ENCODE assay signal across 15 cellular contexts in genomic region chr18:7575465-7576026, GRCh38. TPM values are rescaled to one million over a fixed set of nuclear protein-coding genes. Genes with fewer than 3 reads are reported as not detected.
DNase-seq lines count a peak whose midpoint lies in the region; ATAC-seq, FAIRE-seq and TF ChIP-seq lines count a peak whose summit lies in the region.
"Had no signal": no experiment of that assay in that cellular context is flagged by ENCODE, and none has a peak within 500 bp of the region (broad histone marks: within the 10 kb centered on the region; RNA-seq: fewer than 3 reads in every experiment).

No MANE protein-coding gene starts in this region.

- peak overlapping the region; percentile 46 for H3K4me2 ChIP-seq in astrocyte (ENCODE audit: low read length)

- H3K4me3 ChIP-seq in astrocyte (ENCODE audit: insufficient read depth, low read depth, low read length) (no peak overlapping the region), foreskin fibroblast (ENCODE audit: low read depth in 1 of 2, low read length in 2 of 2) (no peak overlapping the region)
- H3K4me3 ChIP-seq: cardiac muscle cell, esophagus muscularis mucosa, MG63, skin epidermis, tibial nerve had no signal

- H3K4me1 ChIP-seq in astrocyte (ENCODE audit: insufficient read depth, low read length), result peaks cover 53% of the 10 kb centered on the region

- H3K27ac ChIP-seq in astrocyte (ENCODE audit: low read depth, low read length), result peak overlapping the region; percentile 69
- H3K27ac ChIP-seq: cardiac muscle cell, esophagus muscularis mucosa, skin epidermis, tibial nerve had no signal

- H3K27me3 Mint-ChIP-seq in HFFc6 (ENCODE audit: insufficient read depth), result peaks cover 1% of the 10 kb centered on the region; the same call in 1 of the 2 replicates
- H3K27me3 Mint-ChIP-seq in astrocyte (ENCODE audit: low read depth, unreplicated experiment), result no peaks in the 10 kb centered on the region

- H3K4me1 Mint-ChIP-seq in HFFc6 (ENCODE audit: low read depth), result peaks cover 78% of the 10 kb centered on the region
- H3K4me1 Mint-ChIP-seq in astrocyte (ENCODE audit: low read depth, unreplicated experiment), result peaks cover 50% of the 10 kb centered on the region
- peaks cover 8% of the 10 kb centered on the region for H3K4me1 Mint-ChIP-seq in stimulated activated effector memory CD8-positive, alpha-beta T cell treated with anti-CD3 and anti-CD28 coated beads, Interleukin-12 subunit alpha, Interleukin-12 subunit beta, amount 100 ng/mL, for 72 hours

- peaks cover 59% of the 10 kb centered on the region for H3K79me2 ChIP-seq in astrocyte (ENCODE audit: insufficient read depth, low read length)

- H3K9me3 Mint-ChIP-seq in HFFc6 (no peaks in the 10 kb centered on the region), astrocyte (ENCODE audit: unreplicated experiment) (no peaks in the 10 kb centered on the region)
- no peaks in the 10 kb centered on the region for H3K9me3 Mint-ChIP-seq in stimulated activated effector memory CD8-positive, alpha-beta T cell treated with anti-CD3 and anti-CD28 coated beads, Interleukin-12 subunit alpha, Interleukin-12 subunit beta, amount 100 ng/mL, for 72 hours
- H3K9me3 Mint-ChIP-seq: activated T-helper 1 cell treated with anti-CD3 and anti-CD28 coated beads, Interleukin-12 subunit alpha, Interleukin-12 subunit beta, Interleukin-2, Interleukin-4 antibody, amounts not matched to agents 30 ng/mL and 10 ng/mL and 1 ng/mL, durations not matched to agents 14 hours and 24 hours and 36 hours had no signal

- no peaks in the 10 kb centered on the region for H3K9me3 ChIP-seq in astrocyte (ENCODE audit: insufficient read depth, low read depth, low read length)
- H3K9me3 ChIP-seq: esophagus muscularis mucosa, MG63, tibial nerve had no signal

- H3K27ac Mint-ChIP-seq in HFFc6 (peak overlapping the region; percentile 87), astrocyte (ENCODE audit: unreplicated experiment) (peak overlapping the region; percentile 93)
- H3K27ac Mint-ChIP-seq in stimulated activated effector memory CD8-positive, alpha-beta T cell treated with anti-CD3 and anti-CD28 coated beads, Interleukin-12 subunit alpha, Interleukin-12 subunit beta, amount 100 ng/mL, for 72 hours, result no peak overlapping the region
- H3K27ac Mint-ChIP-seq: activated T-helper 1 cell treated with anti-CD3 and anti-CD28 coated beads, Interleukin-12 subunit alpha, Interleukin-12 subunit beta, Interleukin-2, Interleukin-4 antibody, amounts not matched to agents 30 ng/mL and 10 ng/mL and 1 ng/mL, durations not matched to agents 14 hours and 24 hours and 36 hours; naive thymus-derived CD4-positive, alpha-beta T cell had no signal

- H3K4me3 Mint-ChIP-seq in HFFc6 (peak overlapping the region; percentile 68), astrocyte (ENCODE audit: unreplicated experiment) (peak overlapping the region; percentile 18)
- H3K4me3 Mint-ChIP-seq in stimulated activated effector memory CD8-positive, alpha-beta T cell treated with anti-CD3 and anti-CD28 coated beads, Interleukin-12 subunit alpha, Interleukin-12 subunit beta, amount 100 ng/mL, for 72 hours, result no peak overlapping the region
- H3K4me3 Mint-ChIP-seq: activated T-helper 1 cell treated with anti-CD3 and anti-CD28 coated beads, Interleukin-12 subunit alpha, Interleukin-12 subunit beta, Interleukin-2, Interleukin-4 antibody, amounts not matched to agents 30 ng/mL and 10 ng/mL and 1 ng/mL, durations not matched to agents 14 hours and 24 hours and 36 hours; naive thymus-derived CD4-positive, alpha-beta T cell had no signal

- DNase-seq in HFFc6 (peak; percentile 55), astrocyte (ENCODE audit: low read depth) (peak; percentile 62), foreskin fibroblast (peak; percentile 55 to 74), NCI-H526 treated with DMSO at 0.1 percent for 48 hours (lab: John Stamatoyannopoulos, UW) (no peak), DMS79 treated with DMSO at 0.1 percent for 48 hours (lab: John Stamatoyannopoulos, UW) (no peak), putamen (ENCODE audit: low spot score) (no peak)
- DNase-seq in stimulated activated effector memory CD8-positive, alpha-beta T cell treated with anti-CD3 and anti-CD28 coated beads, Interleukin-12 subunit alpha, Interleukin-12 subunit beta, amount 100 ng/mL, for 72 hours (ENCODE audit: low spot score in 2 of 2), result no peak
- DNase-seq: MG63; naive thymus-derived CD4-positive, alpha-beta T cell had no signal

- FAIRE-seq in astrocyte (lab: Jason Lieb, UNC), result peak; percentile 20

- peak overlapping the region; percentile 0 for H3K9ac ChIP-seq in astrocyte (ENCODE audit: low read length)

- H4K20me1 ChIP-seq in astrocyte (ENCODE audit: insufficient read depth, low read length), result peaks cover 3% of the 10 kb centered on the region

- no peaks in the 10 kb centered on the region for H3K27me3 ChIP-seq in astrocyte (ENCODE audit: insufficient read depth, low read length)
- H3K27me3 ChIP-seq: cardiac muscle cell, esophagus muscularis mucosa, MG63, tibial nerve had no signal

- H3K36me3 ChIP-seq in astrocyte (ENCODE audit: insufficient read depth, low read length), result no peaks in the 10 kb centered on the region
- H3K36me3 ChIP-seq: cardiac muscle cell, esophagus muscularis mucosa, MG63, tibial nerve had no signal

- no peak for TF ChIP-seq CTCF in HFFc6 (IDR thresholded peaks at IDR 0.05)
- TF ChIP-seq CTCF in astrocyte (IDR thresholded peaks at IDR 0.05; ENCODE audit: insufficient read depth, low read depth, low read length), result no peak
- no peak for TF ChIP-seq CTCF in foreskin fibroblast (IDR thresholded peaks at IDR 0.05; ENCODE audit: low read depth, low read length)

- H2AFZ ChIP-seq in astrocyte (ENCODE audit: low read depth, low read length), result no peak overlapping the region

- H3K36me3 Mint-ChIP-seq in HFFc6 (ENCODE audit: low read depth), result peaks cover 2% of the 10 kb centered on the region; the same call in 1 of the 2 replicates
- no peaks in the 10 kb centered on the region for H3K36me3 Mint-ChIP-seq in astrocyte (ENCODE audit: low read depth, unreplicated experiment)
- no peaks in the 10 kb centered on the region for H3K36me3 Mint-ChIP-seq in stimulated activated effector memory CD8-positive, alpha-beta T cell treated with anti-CD3 and anti-CD28 coated beads, Interleukin-12 subunit alpha, Interleukin-12 subunit beta, amount 100 ng/mL, for 72 hours
- H3K36me3 Mint-ChIP-seq: naive thymus-derived CD4-positive, alpha-beta T cell had no signal

- peak; percentile 56 for ATAC-seq in stimulated activated effector memory CD8-positive, alpha-beta T cell treated with anti-CD3 and anti-CD28 coated beads, Interleukin-12 subunit alpha, Interleukin-12 subunit beta, amount 100 ng/mL, for 72 hours
- ATAC-seq in HG03135 (IDR thresholded peaks at IDR 0.05; ENCODE audit: unreplicated experiment), result no peak
- ATAC-seq: naive thymus-derived CD4-positive, alpha-beta T cell had no signal

RNA-seq across cellular contexts. Expression of gene PTPRM, which starts 8.4 kb away (rescaled TPM):
- total RNA-seq in HFFc6 (2021; fragmentation: NEBNext Ultra II Directional; extraction: Animal tissue kit (Norgen Biotek cat#: 25700)), result 10 to 100 TPM; 39.4 to 49.8 (median 43.8) TPM
- total RNA-seq in astrocyte, result 53.1 and 59.6 TPM in 2 replicates

Comparison
In these comparisons a context has a peak if more than half of its experiments do, and no peak if none do; other contexts are left out.
1. DNase-seq: peak in HFFc6 (single experiment), astrocyte (single experiment) and foreskin fibroblast (2 of 2); none in stimulated activated effector memory CD8-positive, alpha-beta T cell treated with anti-CD3 and anti-CD28 coated beads, Interleukin-12 subunit alpha, Interleukin-12 subunit beta, amount 100 ng/mL, for 72 hours (0 of 2), NCI-H526 treated with DMSO at 0.1 percent for 48 hours (single experiment), DMS79 treated with DMSO at 0.1 percent for 48 hours (single experiment) and putamen (single experiment).